ENCODE assay signal across 9 cellular contexts in genomic region chr6:144351741-144352140, GRCh38.
A peak's percentile ranks its signal among the peaks of the same experiment; 100 is the strongest.
DNase-seq lines count a peak whose midpoint lies in the region; ATAC-seq, FAIRE-seq and TF ChIP-seq lines count a peak whose summit lies in the region.
"Had no signal": no experiment of that assay in that cellular context is flagged by ENCODE, and none has a peak within 500 bp of the region (broad histone marks: within the 10 kb centered on the region; RNA-seq: fewer than 3 reads in every experiment).

No MANE protein-coding gene starts in this region.

- BruUV-seq in Panc1 (replicated peaks; lab: Mats Ljungman, UMichigan) (no TSS peak), endothelial cell of umbilical vein (replicated peaks; lab: Mats Ljungman, UMichigan) (no TSS peak)

- TF ChIP-seq CTCF in Panc1 (IDR thresholded peaks at IDR 0.05), result no peak
- no peak for TF ChIP-seq CTCF in endothelial cell of umbilical vein (IDR thresholded peaks at IDR 0.05; ENCODE audit: extremely low read depth in 1 of 2, insufficient read depth in 1 of 2, low read depth in 1 of 2, low read length in 2 of 2)

- FAIRE-seq in endothelial cell of umbilical vein (lab: Jason Lieb, UNC), result no peak

- H3K4ac ChIP-seq in trophoblast cell (ENCODE audit: low read depth, low read length), result peak overlapping the region; percentile 73

- H3K9me3 ChIP-seq in Panc1 (ENCODE audit: control insufficient read depth, insufficient read depth, low read depth, low read length) (no peaks in the 10 kb centered on the region), endothelial cell of umbilical vein (replicated peaks; ENCODE audit: control insufficient read depth, insufficient read depth, low read length) (no peaks in the 10 kb centered on the region), trophoblast cell (ENCODE audit: insufficient read depth, low read depth, low read length) (no peaks in the 10 kb centered on the region)

- no peak overlapping the region for H2AK5ac ChIP-seq in trophoblast cell (ENCODE audit: low read length)

- dilution Hi-C loops in endothelial cell of umbilical vein (cut with MboI; ENCODE audit: extremely low pct_ligation_motif_present, low sequenced_read_pairs), result no loop called here

- peaks cover 5% of the 10 kb centered on the region for H3K79me1 ChIP-seq in trophoblast cell (ENCODE audit: low read length)

- intact Hi-C loops in Panc1 (cut with micrococcal nuclease; ENCODE audit: unreplicated experiment) (no loop called here), endothelial cell of umbilical vein (cut with micrococcal nuclease) (loop anchor here (2.0 kb wide), 1 partner anchor 131 kb away; no protein-coding TSS in a partner anchor)

- WGBS in trophoblast cell (ENCODE audit: extremely low coverage, insufficient coverage, insufficient read length), result no CpG with 5 or more reads among the region's 5 CpGs

- H2AFZ ChIP-seq in endothelial cell of umbilical vein (ENCODE audit: low read depth, low read length), result peak overlapping the region; percentile 20
- H2AFZ ChIP-seq in trophoblast cell (ENCODE audit: insufficient read depth, low read length, poor library complexity), result no peak overlapping the region

- no peak overlapping the region for H3K14ac ChIP-seq in trophoblast cell (ENCODE audit: low read length)

- no peaks in the 10 kb centered on the region for H3K9me1 ChIP-seq in endothelial cell of umbilical vein (replicated peaks; ENCODE audit: control insufficient read depth, extremely low read depth, insufficient read depth, low read length)

- H4K20me1 ChIP-seq in endothelial cell of umbilical vein (replicated peaks; ENCODE audit: control insufficient read depth, extremely low read depth, insufficient read depth, low read length), result peaks cover 3% of the 10 kb centered on the region

- peak; percentile 29 for DNase-seq in Caki2 (ENCODE audit: low read depth)
- no peak for DNase-seq in Panc1 (ENCODE audit: low read depth, low spot score)
- peak; percentile 84 for DNase-seq in endothelial cell of umbilical vein (ENCODE audit: low read depth, low spot score)
- DNase-seq in trophoblast cell, result no peak
- DNase-seq: NCI-H146 had no signal

- H4K91ac ChIP-seq in trophoblast cell (ENCODE audit: low read depth, low read length), result no peak overlapping the region

- no peak overlapping the region for H2BK12ac ChIP-seq in trophoblast cell (ENCODE audit: low read length)

- TF ChIP-seq POLR2A in endothelial cell of umbilical vein (IDR thresholded peaks at IDR 0.05; ENCODE audit: low read depth, low read length), result peak; percentile 21

- H3K4me3 ChIP-seq in Panc1 (ENCODE audit: low read depth in 2 of 2, low read length in 2 of 2), result peak overlapping the region in 1 of 2 experiments; percentile 17; a peak in 2 of 4 replicates
- H3K4me3 ChIP-seq in endothelial cell of umbilical vein (replicated peaks in 1 of 3; ENCODE audit: insufficient read depth in 1 of 3, low read depth in 1 of 3, low read length in 3 of 3), result no peak overlapping the region
- no peak overlapping the region for H3K4me3 ChIP-seq in trophoblast cell (ENCODE audit: low read depth, low read length)

- H3K79me2 ChIP-seq in endothelial cell of umbilical vein (ENCODE audit: control insufficient read depth, insufficient read depth, low read length) (peaks cover 82% of the 10 kb centered on the region), trophoblast cell (ENCODE audit: control insufficient read depth, insufficient read depth, low read length, poor library complexity) (peaks cover 3% of the 10 kb centered on the region)

- peak overlapping the region; percentile 90 for H3K27ac ChIP-seq in Panc1 (ENCODE audit: low read length)
- H3K27ac ChIP-seq in endothelial cell of umbilical vein (ENCODE audit: insufficient read depth, low read depth, low read length), result peak overlapping the region; percentile 90
- no peak overlapping the region for H3K27ac ChIP-seq in trophoblast cell (ENCODE audit: low read depth, low read length)

- no peak overlapping the region for H3K23ac ChIP-seq in trophoblast cell (ENCODE audit: low read length)

- ATAC-seq in Panc1, result peak; percentile 45
- no peak for ATAC-seq in GM21717 (IDR thresholded peaks at IDR 0.05; ENCODE audit: unreplicated experiment)
- ATAC-seq in HG02938 (IDR thresholded peaks at IDR 0.05; ENCODE audit: unreplicated experiment), result no peak
- ATAC-seq in GM18868 (IDR thresholded peaks at IDR 0.05; ENCODE audit: unreplicated experiment), result no peak
- no peak for ATAC-seq in HG03045 (IDR thresholded peaks at IDR 0.05; ENCODE audit: unreplicated experiment)

- peak overlapping the region; percentile 95 for H3K4me2 ChIP-seq in endothelial cell of umbilical vein (ENCODE audit: insufficient read depth, low read length)
- H3K4me2 ChIP-seq in trophoblast cell (ENCODE audit: low read length), result no peak overlapping the region

- H3K18ac ChIP-seq in trophoblast cell (ENCODE audit: low read length), result no peak overlapping the region

- H4K8ac ChIP-seq in trophoblast cell (ENCODE audit: low read depth, low read length), result no peak overlapping the region

- in situ Hi-C loops in Caki2 (cut with HindIII; ENCODE audit: low pct_unique_long_range_greater_than_20kb, low sequenced_read_pairs), result no loop called here
- in situ Hi-C loops in Panc1 (cut with HindIII; ENCODE audit: low pct_unique_long_range_greater_than_20kb, low sequenced_read_pairs), result no loop called here

- H3K9ac ChIP-seq in endothelial cell of umbilical vein (replicated peaks; ENCODE audit: extremely low read depth, insufficient read depth, low read length) (peak overlapping the region; percentile 81), trophoblast cell (ENCODE audit: low read length) (no peak overlapping the region)

- CTCF ChIA-PET in Panc1 (lab: Charles Lee) (no interaction called here), endothelial cell of umbilical vein (lab: Charles Lee) (interaction anchor here (0.8 to 1.7 kb wide), 5 partner anchors 10 to 130 kb away, joined by 3 to 5 read pairs (median 3); no protein-coding TSS in a partner anchor)

- H3K4me1 ChIP-seq in Panc1 (ENCODE audit: control insufficient read depth, insufficient read depth, low read length) (peaks cover 63% of the 10 kb centered on the region), endothelial cell of umbilical vein (ENCODE audit: control insufficient read depth, extremely low read depth, insufficient read depth, low read length) (peaks cover 54% of the 10 kb centered on the region), trophoblast cell (ENCODE audit: control insufficient read depth in 1 of 2, insufficient read depth in 2 of 2, low read length in 2 of 2) (peaks cover 12 to 15% of the 10 kb centered on the region in 2 experiments)

- no peak overlapping the region for H2BK5ac ChIP-seq in trophoblast cell (ENCODE audit: low read depth, low read length, poor library complexity)

- no peak overlapping the region for H2BK120ac ChIP-seq in trophoblast cell (ENCODE audit: insufficient read depth, low read length, poor library complexity)

- POLR2A ChIA-PET in Panc1 (lab: Charles Lee), result no interaction called here
- POLR2A ChIA-PET in endothelial cell of umbilical vein (lab: Charles Lee), result no interaction called here

- H4K12ac ChIP-seq in trophoblast cell (ENCODE audit: low read depth, low read length), result no peak overlapping the region

- H3K36me3 ChIP-seq in Panc1 (ENCODE audit: control insufficient read depth, insufficient read depth, low read length) (no peaks in the 10 kb centered on the region), endothelial cell of umbilical vein (ENCODE audit: control insufficient read depth in 2 of 2, extremely low read depth in 1 of 2, insufficient read depth in 2 of 2, low read length in 2 of 2) (no peaks in the 10 kb centered on the region), trophoblast cell (ENCODE audit: control insufficient read depth in 1 of 2, insufficient read depth in 2 of 2, low read length in 2 of 2) (no peaks in the 10 kb centered on the region)

- no peaks in the 10 kb centered on the region for H3K27me3 ChIP-seq in Panc1 (ENCODE audit: control insufficient read depth, insufficient read depth, low read length)
- no peaks in the 10 kb centered on the region for H3K27me3 ChIP-seq in endothelial cell of umbilical vein (ENCODE audit: control insufficient read depth in 2 of 2, insufficient read depth in 2 of 2, low read length in 2 of 2)
- H3K27me3 ChIP-seq in trophoblast cell (ENCODE audit: insufficient read depth, low read length), result no peaks in the 10 kb centered on the region

TF ChIP-seq in endothelial cell of umbilical vein, 7 proteins besides CTCF, POLR2A, EP300 and RAD21:
- TF ChIP-seq EZH2 (IDR thresholded peaks at IDR 0.05; ENCODE audit: borderline replicate concordance, low read depth, low read length, severe bottlenecking) (no peak), POLR2AphosphoS5 (IDR thresholded peaks at IDR 0.05; ENCODE audit: insufficient read depth, low read depth, low read length) (no peak), JUN (IDR thresholded peaks at IDR 0.05; ENCODE audit: borderline replicate concordance, insufficient read depth, insufficient read length, low read depth) (no peak), GATA2 (IDR thresholded peaks at IDR 0.05; ENCODE audit: insufficient read depth, insufficient read length, low read depth, low read length) (no peak), MAX (IDR thresholded peaks at IDR 0.05; ENCODE audit: insufficient read depth, insufficient read length) (no peak), MYC (IDR thresholded peaks at IDR 0.05; ENCODE audit: low read depth, low read length) (no peak), FOS (IDR thresholded peaks at IDR 0.05; ENCODE audit: borderline replicate concordance, insufficient read depth, low read length) (no peak)

Comparison
In these comparisons a context has a peak if more than half of its experiments do, and no peak if none do; other contexts are left out.
1. DNase-seq: peak in Caki2 (single experiment) and endothelial cell of umbilical vein (single experiment); none in Panc1 (single experiment) and trophoblast cell (0 of 2).